ENCODE assay signal across 25 cellular contexts in the genomic region with DNA sequence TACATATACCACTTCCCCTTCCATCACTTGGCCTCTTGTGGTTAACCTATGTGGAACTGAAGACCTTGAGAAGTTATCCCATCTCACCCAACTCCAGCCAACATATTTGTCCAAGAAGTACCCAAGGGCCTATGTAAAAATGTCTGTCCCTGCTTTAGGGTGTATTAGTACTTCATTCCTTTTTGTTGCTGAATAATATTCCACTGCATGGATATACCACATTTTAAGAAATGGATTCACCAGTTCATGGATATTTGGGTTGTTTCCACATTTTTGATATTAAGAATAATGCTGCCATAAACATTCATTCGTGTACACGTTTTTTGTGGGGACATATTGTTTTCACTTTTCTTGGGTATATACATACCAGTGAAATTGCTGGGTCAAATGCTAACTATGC. TPM values are rescaled to one million over a fixed set of nuclear protein-coding genes. Genes with fewer than 3 reads are reported as not detected.
"Had no signal": no experiment of that assay in that cellular context is flagged by ENCODE, and none has a peak within 500 bp of the region (broad histone marks: within the 10 kb centered on the region; RNA-seq: fewer than 3 reads in every experiment).

No MANE protein-coding gene starts in this region.

- H3K9me3 ChIP-seq: ascending aorta, gastrocnemius medialis, mucosa of descending colon, right lobe of liver, stomach, tibial artery had no signal

- H3K27me3 Mint-ChIP-seq: activated CD4-positive, alpha-beta T cell treated with anti-CD3 and anti-CD28 coated beads for 36 hours; activated naive CD4-positive, alpha-beta T cell treated with anti-CD3 and anti-CD28 coated beads, Interleukin-2, amount 10 ng/mL, durations not matched to agents 7 days and 5 days; activated naive CD8-positive, alpha-beta T cell treated with anti-CD3 and anti-CD28 coated beads, Interleukin-2, amount 10 ng/mL, durations not matched to agents 7 days and 5 days; natural killer cell treated with Interleukin-12 subunit alpha and Interleukin-12 subunit beta and Interleukin-15 and Interleukin-18, amount 100 ng/mL, for 72 hours had no signal

- H3K27ac Mint-ChIP-seq: activated CD4-positive, alpha-beta T cell treated with anti-CD3 and anti-CD28 coated beads for 36 hours; activated naive CD4-positive, alpha-beta T cell treated with anti-CD3 and anti-CD28 coated beads, Interleukin-2, amount 10 ng/mL, durations not matched to agents 7 days and 5 days; activated naive CD8-positive, alpha-beta T cell treated with anti-CD3 and anti-CD28 coated beads, Interleukin-2, amount 10 ng/mL, durations not matched to agents 7 days and 5 days; natural killer cell treated with Interleukin-12 subunit alpha and Interleukin-12 subunit beta and Interleukin-15 and Interleukin-18, amount 100 ng/mL, for 72 hours; T-helper 2 cell treated with Interferon-gamma antibody and Interleukin-4, amounts not matched to agents 5 μg/mL and 100 μg/mL, for 36 hours had no signal

- ATAC-seq: activated CD4-positive, alpha-beta T cell treated with anti-CD3 and anti-CD28 coated beads for 36 hours; gastrocnemius medialis; mucosa of descending colon; natural killer cell treated with Interleukin-12 subunit alpha and Interleukin-12 subunit beta and Interleukin-15 and Interleukin-18, amount 100 ng/mL, for 72 hours; right lobe of liver had no signal

- H3K27me3 ChIP-seq: ascending aorta, brain microvascular endothelial cell, dorsolateral prefrontal cortex, gastrocnemius medialis, right lobe of liver, stomach, tibial artery had no signal

- H3K9me3 Mint-ChIP-seq: activated naive CD4-positive, alpha-beta T cell treated with anti-CD3 and anti-CD28 coated beads, Interleukin-2, amount 10 ng/mL, durations not matched to agents 7 days and 5 days; activated naive CD8-positive, alpha-beta T cell treated with anti-CD3 and anti-CD28 coated beads, Interleukin-2, amount 10 ng/mL, durations not matched to agents 7 days and 5 days; natural killer cell treated with Interleukin-12 subunit alpha and Interleukin-12 subunit beta and Interleukin-15 and Interleukin-18, amount 100 ng/mL, for 72 hours; T-helper 2 cell treated with Interferon-gamma antibody and Interleukin-4, amounts not matched to agents 5 μg/mL and 100 μg/mL, for 36 hours had no signal

- H3K27ac ChIP-seq: ascending aorta, brain microvascular endothelial cell, coronary artery, dorsolateral prefrontal cortex, gastrocnemius medialis, left ventricle myocardium inferior, right lobe of liver, stomach, tibial artery had no signal

- DNase-seq: activated CD4-positive, alpha-beta T cell treated with anti-CD3 and anti-CD28 coated beads for 36 hours; activated CD4-positive, CD25-positive, alpha-beta regulatory T cell; activated CD8-positive, alpha-beta memory T cell treated with anti-CD3 and anti-CD28 coated beads for 24 hours; activated gamma-delta T cell; activated naive CD4-positive, alpha-beta T cell treated with anti-CD3 and anti-CD28 coated beads, Interleukin-2, amount 10 ng/mL, durations not matched to agents 7 days and 5 days; activated naive CD8-positive, alpha-beta T cell treated with anti-CD3 and anti-CD28 coated beads, Interleukin-2, amount 10 ng/mL, durations not matched to agents 7 days and 5 days; activated T-cell treated with anti-CD3 and anti-CD28 coated beads, Interleukin-2, amount 50 U/mL, for 1 hour; brain microvascular endothelial cell; dorsolateral prefrontal cortex; effector memory CD4-positive, alpha-beta T cell; gastrocnemius medialis; glutamatergic neuron; islet precursor cell; left ventricle myocardium inferior; mucosa of descending colon; posterior cingulate gyrus; right lobe of liver; stimulated activated CD4-positive, alpha-beta T cell treated with anti-CD3 and anti-CD28 coated beads, Interleukin-2, amount 100 ng/mL, for 48 hours; stomach; tibial artery had no signal

- H3K4me1 Mint-ChIP-seq: activated naive CD4-positive, alpha-beta T cell treated with anti-CD3 and anti-CD28 coated beads, Interleukin-2, amount 10 ng/mL, durations not matched to agents 7 days and 5 days had no signal

- H3K4me1 ChIP-seq: ascending aorta, gastrocnemius medialis, right lobe of liver, stomach, tibial artery had no signal

- H3K4me3 Mint-ChIP-seq: activated CD4-positive, alpha-beta T cell treated with anti-CD3 and anti-CD28 coated beads for 36 hours; activated naive CD4-positive, alpha-beta T cell treated with anti-CD3 and anti-CD28 coated beads, Interleukin-2, amount 10 ng/mL, durations not matched to agents 7 days and 5 days; activated naive CD8-positive, alpha-beta T cell treated with anti-CD3 and anti-CD28 coated beads, Interleukin-2, amount 10 ng/mL, durations not matched to agents 7 days and 5 days; natural killer cell treated with Interleukin-12 subunit alpha and Interleukin-12 subunit beta and Interleukin-15 and Interleukin-18, amount 100 ng/mL, for 72 hours; T-helper 2 cell treated with Interferon-gamma antibody and Interleukin-4, amounts not matched to agents 5 μg/mL and 100 μg/mL, for 36 hours had no signal

- H3K4me3 ChIP-seq: ascending aorta, coronary artery, dorsolateral prefrontal cortex, gastrocnemius medialis, left ventricle myocardium inferior, lung, mucosa of descending colon, right lobe of liver, stomach, tibial artery had no signal

RNA-seq across cellular contexts. Expression of a gene that starts 28.6 kb away (rescaled TPM):
- total RNA-seq: ascending aorta had no signal
